ENCODE assay signal across 18 cellular contexts in genomic region chr4:76956961-76957738, GRCh38. TPM values are rescaled to one million over a fixed set of nuclear protein-coding genes. Genes with fewer than 3 reads are reported as not detected.
DNase-seq lines count a peak whose midpoint lies in the region; ATAC-seq and TF ChIP-seq lines count a peak whose summit lies in the region.
"Had no signal": no experiment of that assay in that cellular context is flagged by ENCODE, and none has a peak within 500 bp of the region (broad histone marks: within the 10 kb centered on the region; RNA-seq: fewer than 3 reads in every experiment).

No MANE protein-coding gene starts in this region.

- no peak for TF ChIP-seq POLR2A in heart left ventricle (IDR thresholded peaks at IDR 0.05)

- ATAC-seq in heart left ventricle = peak; percentile 58 to 86 (median 78)
- ATAC-seq in HG02938 (IDR thresholded peaks at IDR 0.05; ENCODE audit: unreplicated experiment) = no peak

- H3K27me3 ChIP-seq in BE2C (no peaks in the 10 kb centered on the region), heart left ventricle (no peaks in the 10 kb centered on the region)
- H3K27me3 ChIP-seq: Peyer's patch had no signal

- H3K27ac ChIP-seq in heart left ventricle = peak overlapping the region in 9 of 12 donors; percentile 15 to 49 (median 35)
- H3K27ac ChIP-seq: skin epidermis had no signal

- H3K27ac Mint-ChIP-seq in osteocyte (ENCODE audit: unreplicated experiment) = peak overlapping the region; percentile 47
- H3K27ac Mint-ChIP-seq in mesothelial cell of epicardium = no peak overlapping the region
- H3K27ac Mint-ChIP-seq: activated B cell treated with CpG ODN at 0.5 μM for 24 hours, endodermal cell had no signal

- H3K9me3 Mint-ChIP-seq in osteocyte (ENCODE audit: unreplicated experiment) (no peaks in the 10 kb centered on the region), mesothelial cell of epicardium (no peaks in the 10 kb centered on the region)
- H3K9me3 Mint-ChIP-seq: activated B cell treated with CpG ODN at 0.5 μM for 24 hours, endodermal cell had no signal

- no peaks in the 10 kb centered on the region; the same call in 1 of the 2 replicates for H3K36me3 ChIP-seq in BE2C
- no peaks in the 10 kb centered on the region for H3K36me3 ChIP-seq in heart left ventricle
- H3K36me3 ChIP-seq: Peyer's patch had no signal

- DNase-seq in BE2C (peak; percentile 50), RPMI7951 (ENCODE audit: low read depth) (peak; percentile 11), heart left ventricle (peak in 4 of 5 donors; percentile 36 to 57 (median 47)), osteocyte (ENCODE audit: extremely low spot score, unreplicated experiment) (no peak), NCI-H226 (no peak), iPS-NIHi7 (ENCODE audit: extremely low spot score) (no peak), mesothelial cell of epicardium (ENCODE audit: low spot score in 2 of 2, unreplicated experiment in 2 of 2) (no peak)
- DNase-seq: activated B cell treated with CpG ODN at 0.5 μM for 24 hours; activated naive CD4-positive, alpha-beta T cell treated with anti-CD3 and anti-CD28 coated beads, Interleukin-2, amount 50 U/mL, for 16 hours; DMS153; endodermal cell; Karpas-422; NCI-H510A; stimulated activated naive CD4-positive, alpha-beta T cell treated with Interleukin-2 at 50 U/mL for 16 hours had no signal

- WGBS in heart left ventricle, 4 donors = 50 to 82% (median 69%) methylated on average over 4 of the region's 4 CpGs

- peaks cover 91% of the 10 kb centered on the region for H3K4me1 Mint-ChIP-seq in osteocyte (ENCODE audit: unreplicated experiment)
- H3K4me1 Mint-ChIP-seq in mesothelial cell of epicardium = peaks cover 16% of the 10 kb centered on the region
- H3K4me1 Mint-ChIP-seq: activated B cell treated with CpG ODN at 0.5 μM for 24 hours had no signal

- H3K4me3 ChIP-seq in BE2C (ENCODE audit: low read depth, low read length) (no peak overlapping the region), heart left ventricle (no peak overlapping the region)
- H3K4me3 ChIP-seq: Peyer's patch, skin epidermis had no signal

- H3K9me3 ChIP-seq in BE2C (no peaks in the 10 kb centered on the region), heart left ventricle (no peaks in the 10 kb centered on the region)
- H3K9me3 ChIP-seq: Peyer's patch had no signal

- TF ChIP-seq CTCF in BE2C (IDR thresholded peaks at IDR 0.05; ENCODE audit: low read depth, low read length) (no peak), heart left ventricle (IDR thresholded peaks at IDR 0.05) (no peak), osteocyte (IDR thresholded peaks at IDR 0.05) (no peak), mesothelial cell of epicardium (IDR thresholded peaks at IDR 0.05; ENCODE audit: unreplicated experiment) (no peak)

- peaks cover 40% of the 10 kb centered on the region for H3K36me3 Mint-ChIP-seq in osteocyte (ENCODE audit: unreplicated experiment)
- no peaks in the 10 kb centered on the region for H3K36me3 Mint-ChIP-seq in mesothelial cell of epicardium

- intact Hi-C loops in heart left ventricle (cut with DNase I) = loop anchor here in 5 of 10 donors (10.0 kb wide), 2 partner anchors 48 to 88 kb away; no protein-coding TSS in a partner anchor

- no peaks in the 10 kb centered on the region for H3K27me3 Mint-ChIP-seq in osteocyte (ENCODE audit: unreplicated experiment)
- H3K27me3 Mint-ChIP-seq in mesothelial cell of epicardium (ENCODE audit: low read depth) = no peaks in the 10 kb centered on the region
- H3K27me3 Mint-ChIP-seq: activated B cell treated with CpG ODN at 0.5 μM for 24 hours had no signal

- H3K4me1 ChIP-seq in BE2C (peaks cover 36% of the 10 kb centered on the region), heart left ventricle (peaks cover 0 to 45% (median 13%) of the 10 kb centered on the region in 12 donors)

- no peak overlapping the region for H3K4me3 Mint-ChIP-seq in osteocyte (ENCODE audit: unreplicated experiment)
- H3K4me3 Mint-ChIP-seq in mesothelial cell of epicardium = no peak overlapping the region
- H3K4me3 Mint-ChIP-seq: activated B cell treated with CpG ODN at 0.5 μM for 24 hours, endodermal cell had no signal

RNA-seq across cellular contexts. Expression of gene SEPTIN11, which starts 7.6 kb away (rescaled TPM):
- 33.9 TPM for polyA plus RNA-seq in BE2C (2012; ENCODE audit: insufficient read depth, insufficient read length, low read depth)
- total RNA-seq in RPMI7951 (2014; rRNA removed; shearing (Covaris generic)) = 90.5 and 95.3 TPM in 2 replicates
- total RNA-seq in heart left ventricle = 10 to 100 TPM; 25.1 to 58.9 (median 36.2) TPM
- polyA plus RNA-seq in heart left ventricle = 10 to 100 TPM in 1 of 2 donors, 1 to 10 TPM in 1; 9.9 to 13.4 TPM
- 460 and 476 TPM in 2 replicates for total RNA-seq in osteocyte
- 83.6 to 88.5 TPM (median 84.1 TPM) in 3 replicates for total RNA-seq in mesothelial cell of epicardium

RNA-seq across cellular contexts. Expression of gene SOWAHB, which starts 59.2 kb away (rescaled TPM):
- polyA plus RNA-seq in BE2C (2012; ENCODE audit: insufficient read depth, insufficient read length, low read depth) = not detected
- not detected in 2 replicates for total RNA-seq in RPMI7951 (2014; rRNA removed; shearing (Covaris generic))
- total RNA-seq in heart left ventricle = under 1 TPM in 2 of 9 donors, not detected in 7; 0.07 to 0.21 TPM
- not detected for polyA plus RNA-seq in heart left ventricle
- total RNA-seq in osteocyte = 0.75 and 0.91 TPM in 2 replicates
- 1.1 to 1.3 TPM (median 1.2 TPM) in 3 replicates for total RNA-seq in mesothelial cell of epicardium
- total RNA-seq: activated B cell treated with CpG ODN at 0.5 μM for 24 hours had no signal
- polyA plus RNA-seq: neural cell had no signal

Comparison
In these comparisons a context has a peak if more than half of its experiments do, and no peak if none do; other contexts are left out.
1. DNase-seq: peak in BE2C (single experiment), RPMI7951 (single experiment) and heart left ventricle (4 of 5); none in osteocyte (single experiment), NCI-H226 (single experiment), iPS-NIHi7 (single experiment) and mesothelial cell of epicardium (0 of 2).